ENCODE assay signal across 18 cellular contexts in the genomic region with DNA sequence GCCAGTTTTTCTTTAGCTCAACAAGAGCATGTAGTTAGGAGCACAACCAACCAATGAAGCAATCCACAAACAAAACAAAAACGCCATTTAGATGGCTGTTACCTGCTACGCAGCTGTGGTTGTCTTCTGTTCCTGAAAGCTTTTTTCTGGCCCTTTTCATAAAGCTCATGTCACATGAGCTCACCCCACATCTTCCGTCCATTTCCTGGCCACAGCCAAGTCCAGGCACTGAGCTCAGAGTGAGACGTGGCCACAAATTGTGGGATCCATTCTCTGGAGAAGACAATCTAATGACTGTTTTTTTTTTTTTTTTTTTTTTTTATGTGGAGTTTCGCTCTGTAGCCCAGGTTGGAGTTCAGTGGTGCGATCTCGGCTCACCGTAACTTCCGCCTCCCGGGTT.
"Had no signal": no experiment of that assay in that cellular context is flagged by ENCODE, and none has a peak within 500 bp of the region (broad histone marks: within the 10 kb centered on the region; RNA-seq: fewer than 3 reads in every experiment).

No MANE protein-coding gene starts in this region.

- DNase-seq: activated CD4-positive, alpha-beta T cell treated with anti-CD3 and anti-CD28 coated beads, Interleukin-2, amount 50 U/mL, for 48 hours; activated CD4-positive, CD25-positive, alpha-beta regulatory T cell treated with anti-CD3 and anti-CD28 coated beads, Interleukin-2, amount 50 U/mL, for 72 hours; activated naive CD4-positive, alpha-beta T cell treated with anti-CD3 and anti-CD28 coated beads for 36 hours; activated naive CD8-positive, alpha-beta T cell treated with anti-CD3 and anti-CD28 coated beads, Interleukin-2, amount 50 U/mL, for 24 hours; aorta; dorsolateral prefrontal cortex; foreskin fibroblast; glutamatergic neuron; hypothalamus; SJCRH30; stimulated activated CD4-positive, alpha-beta T cell treated with anti-CD3 and anti-CD28 coated beads, Interleukin-15, amount 100 ng/mL, for 24 hours; stimulated activated CD4-positive, alpha-beta T cell treated with anti-CD3 and anti-CD28 coated beads, Interleukin-4, amount 100 ng/mL, for 1 hour; stimulated activated naive B cell treated with anti-CD40 and anti-IgM and Interleukin-4, amounts not matched to agents 10 μg/mL and 1 μg/mL and 100 μg/mL, for 72 hours; T-cell; T1000 had no signal

- H3K27me3 Mint-ChIP-seq: activated T-helper 17 cell treated with anti-CD3 and anti-CD28 coated beads, Interleukin-2, amount 50 U/mL, for 72 hours had no signal

- H3K9me3 ChIP-seq: SJCRH30 had no signal

- H3K27ac ChIP-seq: cardiac muscle cell, SJCRH30, tibial nerve had no signal

- H3K4me1 ChIP-seq: SJCRH30, tibial nerve had no signal

- H3K27me3 ChIP-seq: cardiac muscle cell, dorsolateral prefrontal cortex, SJCRH30, tibial nerve had no signal

- H3K4me3 ChIP-seq: cardiac muscle cell, dorsolateral prefrontal cortex, SJCRH30, tibial nerve had no signal

- H3K36me3 ChIP-seq: cardiac muscle cell, SJCRH30, tibial nerve had no signal

- H3K4me1 Mint-ChIP-seq: activated naive CD8-positive, alpha-beta T cell treated with anti-CD3 and anti-CD28 coated beads, Interleukin-2, amount 50 U/mL, for 24 hours; activated T-helper 17 cell treated with anti-CD3 and anti-CD28 coated beads, Interleukin-2, amount 50 U/mL, for 72 hours; stimulated activated naive B cell treated with anti-CD40 and anti-IgM and Interleukin-4, amounts not matched to agents 10 μg/mL and 1 μg/mL and 100 μg/mL, for 72 hours; T-cell had no signal

- H3K4me3 Mint-ChIP-seq: activated naive CD4-positive, alpha-beta T cell treated with anti-CD3 and anti-CD28 coated beads for 36 hours; activated naive CD8-positive, alpha-beta T cell treated with anti-CD3 and anti-CD28 coated beads, Interleukin-2, amount 50 U/mL, for 24 hours; activated T-helper 17 cell treated with anti-CD3 and anti-CD28 coated beads, Interleukin-2, amount 50 U/mL, for 72 hours; stimulated activated naive B cell treated with anti-CD40 and anti-IgM and Interleukin-4, amounts not matched to agents 10 μg/mL and 1 μg/mL and 100 μg/mL, for 72 hours; T-cell had no signal

- H3K36me3 Mint-ChIP-seq: stimulated activated naive B cell treated with anti-CD40 and anti-IgM and Interleukin-4, amounts not matched to agents 10 μg/mL and 1 μg/mL and 100 μg/mL, for 72 hours; T-cell had no signal

- H3K9me3 Mint-ChIP-seq: activated naive CD8-positive, alpha-beta T cell treated with anti-CD3 and anti-CD28 coated beads, Interleukin-2, amount 50 U/mL, for 24 hours; activated T-helper 17 cell treated with anti-CD3 and anti-CD28 coated beads, Interleukin-2, amount 50 U/mL, for 72 hours had no signal

- H3K27ac Mint-ChIP-seq: activated naive CD4-positive, alpha-beta T cell treated with anti-CD3 and anti-CD28 coated beads for 36 hours; activated naive CD8-positive, alpha-beta T cell treated with anti-CD3 and anti-CD28 coated beads, Interleukin-2, amount 50 U/mL, for 24 hours; activated T-helper 17 cell treated with anti-CD3 and anti-CD28 coated beads, Interleukin-2, amount 50 U/mL, for 72 hours; stimulated activated naive B cell treated with anti-CD40 and anti-IgM and Interleukin-4, amounts not matched to agents 10 μg/mL and 1 μg/mL and 100 μg/mL, for 72 hours; T-cell had no signal
